ENCODE assay signal across 9 cellular contexts in the genomic region with DNA sequence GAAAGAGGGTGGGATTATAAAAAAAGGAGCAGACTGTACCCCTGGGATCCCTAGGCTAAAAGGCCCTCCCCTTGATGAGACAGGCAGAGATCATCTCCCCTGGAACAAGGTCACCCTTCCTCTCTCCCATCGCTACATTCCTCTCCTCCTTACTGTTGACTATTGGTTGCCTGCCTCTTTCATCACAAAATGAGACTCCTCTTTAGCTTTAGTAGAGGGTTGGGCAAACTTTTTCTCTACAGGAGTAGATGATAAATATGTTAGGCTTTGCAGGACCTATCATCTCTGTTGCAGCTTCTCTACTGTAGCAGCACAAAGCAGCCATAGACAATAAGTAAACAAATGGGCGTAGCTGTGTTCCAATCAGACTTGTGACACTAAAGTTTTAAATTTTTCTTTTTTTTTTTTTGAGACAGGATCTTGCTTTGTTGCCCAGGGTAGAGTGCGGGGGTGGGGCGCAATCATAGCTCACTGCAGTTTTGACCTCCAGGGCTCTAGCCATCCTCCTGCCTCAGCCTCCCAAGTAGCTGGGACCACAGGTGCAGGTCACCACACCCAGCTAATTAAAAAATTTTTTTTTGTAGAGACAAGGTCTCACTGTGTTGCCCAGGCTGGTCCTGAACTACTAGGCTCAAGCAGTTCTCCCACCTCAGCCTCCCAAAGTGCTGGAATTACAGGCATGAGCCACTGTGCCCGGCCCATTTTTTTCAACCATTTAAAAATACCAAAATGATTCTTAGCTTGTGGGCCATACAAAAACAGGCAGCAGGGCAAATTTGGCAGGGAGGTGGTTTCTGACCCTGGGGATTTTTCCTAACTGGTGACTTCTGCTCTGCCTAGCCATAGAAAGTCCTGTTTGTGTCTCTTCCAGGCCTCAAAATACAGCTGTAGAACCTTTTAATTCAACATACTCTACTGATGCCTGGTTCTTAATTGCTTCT. TPM values are rescaled to one million over a fixed set of nuclear protein-coding genes. Genes with fewer than 3 reads are reported as not detected.
A peak's percentile ranks its signal among the peaks of the same experiment; 100 is the strongest.
DNase-seq lines count a peak whose midpoint lies in the region; ATAC-seq, FAIRE-seq and TF ChIP-seq lines count a peak whose summit lies in the region.
"Had no signal": no experiment of that assay in that cellular context is flagged by ENCODE, and none has a peak within 500 bp of the region (broad histone marks: within the 10 kb centered on the region; RNA-seq: fewer than 3 reads in every experiment).

No MANE protein-coding gene starts in this region.

- intact Hi-C loops in kidney (cut with DNase I), result no loop called here

- in situ Hi-C loops in HAP-1 (cut with MboI; ENCODE audit: low sequenced_read_pairs), result no loop called here

- H3F3A ChIP-seq in SK-N-SH (replicated peaks; ENCODE audit: insufficient read depth), result peaks cover 63% of the 10 kb centered on the region

- peaks cover 4% of the 10 kb centered on the region for H3K36me3 Mint-ChIP-seq in activated naive CD8-positive, alpha-beta T cell treated with anti-CD3 and anti-CD28 coated beads, Interleukin-2, amount 50 U/mL, for 24 hours (ENCODE audit: low read depth)

- H3K4me1 ChIP-seq in SK-N-SH (ENCODE audit: control insufficient read depth in 1 of 2, insufficient read depth in 2 of 2, low read depth in 1 of 2, low read length in 1 of 2) (peaks cover 56 to 60% of the 10 kb centered on the region in 2 experiments), kidney (ENCODE audit: control insufficient read depth in 1 of 2, insufficient read depth in 1 of 2, low read depth in 1 of 2, low read length in 2 of 2) (peaks cover 64 to 65% of the 10 kb centered on the region in 2 donors), HAP-1 (peaks cover 36% of the 10 kb centered on the region)

- H3K4me3 ChIP-seq in SK-N-SH (ENCODE audit: low read depth in 2 of 2, low read length in 1 of 2) (no peak overlapping the region), kidney (ENCODE audit: low read length in 2 of 2) (no peak overlapping the region), HAP-1 (no peak overlapping the region)

- H3K79me2 ChIP-seq in SK-N-SH (ENCODE audit: insufficient read depth), result peaks cover 85% of the 10 kb centered on the region

- no peak for TF ChIP-seq RAD21 in SK-N-SH (IDR thresholded peaks at IDR 0.05; ENCODE audit: low read length)

- H3K9ac ChIP-seq in SK-N-SH (peak overlapping the region; percentile 50; the same call in 1 of the 2 replicates), kidney (ENCODE audit: low read length in 2 of 2) (peak overlapping the region; percentile 52 to 99)

- no peaks in the 10 kb centered on the region for H3K9me3 ChIP-seq in SK-N-SH
- no peaks in the 10 kb centered on the region for H3K9me3 ChIP-seq in kidney (ENCODE audit: control insufficient read depth in 1 of 2, low read length in 2 of 2)
- H3K9me3 ChIP-seq in HAP-1, result no peaks in the 10 kb centered on the region
- H3K9me3 ChIP-seq: BE2C had no signal

- H3K27ac Mint-ChIP-seq in activated naive CD8-positive, alpha-beta T cell treated with anti-CD3 and anti-CD28 coated beads, Interleukin-2, amount 50 U/mL, for 24 hours, result peak overlapping the region; percentile 98

- peak overlapping the region; percentile 99 to 100 for H3K27ac ChIP-seq in SK-N-SH (ENCODE audit: low read depth in 2 of 2, low read length in 1 of 2)
- H3K27ac ChIP-seq in kidney (ENCODE audit: low read depth in 2 of 2, low read length in 2 of 2), result peak overlapping the region; percentile 100
- peak overlapping the region; percentile 98 for H3K27ac ChIP-seq in substantia nigra (ENCODE audit: low read depth, low read length, poor library complexity, severe bottlenecking)

- no peak for TF ChIP-seq CTCF in SK-N-SH (IDR thresholded peaks at IDR 0.05)
- no peak for TF ChIP-seq CTCF in kidney (IDR thresholded peaks at IDR 0.05; ENCODE audit: borderline replicate concordance, extremely low read depth, insufficient read depth)

- TF ChIP-seq EP300 in SK-N-SH (IDR thresholded peaks at IDR 0.05; ENCODE audit: borderline replicate concordance in 1 of 2, low read depth in 1 of 2, low read length in 1 of 2), result no peak

- no peak for ATAC-seq in SK-N-SH treated with all-trans-retinoic acid at 6 μM for 48 hours
- no peak for ATAC-seq in activated naive CD8-positive, alpha-beta T cell treated with anti-CD3 and anti-CD28 coated beads, Interleukin-2, amount 50 U/mL, for 24 hours

- H3K27me3 ChIP-seq in SK-N-SH (ENCODE audit: insufficient read depth) (no peaks in the 10 kb centered on the region), HAP-1 (ENCODE audit: low read depth) (no peaks in the 10 kb centered on the region)
- H3K27me3 ChIP-seq: BE2C had no signal

- no peak overlapping the region for H2AFZ ChIP-seq in SK-N-SH (ENCODE audit: low read depth)

- no peaks in the 10 kb centered on the region for H3K9me3 Mint-ChIP-seq in activated naive CD8-positive, alpha-beta T cell treated with anti-CD3 and anti-CD28 coated beads, Interleukin-2, amount 50 U/mL, for 24 hours

- POLR2A ChIA-PET in SK-N-SH (lab: Yijun Ruan, JAX), result interaction anchor here (0.6 to 8.9 kb wide), 2 partner anchors 13 to 648 kb away, joined by 4 to 149 read pairs; a partner anchor contains a TSS

- FAIRE-seq in kidney (lab: Jason Lieb, UNC), result no peak

- 85% methylated on average over 5 of the region's 5 CpGs for WGBS in SK-N-SH (ENCODE audit: low lambda C conversion rate)

- peak overlapping the region; percentile 81 for H3K4me2 ChIP-seq in SK-N-SH

- peak overlapping the region; percentile 86 for H3K4me3 Mint-ChIP-seq in activated naive CD8-positive, alpha-beta T cell treated with anti-CD3 and anti-CD28 coated beads, Interleukin-2, amount 50 U/mL, for 24 hours

- H3K36me3 ChIP-seq in SK-N-SH (replicated peaks in 1 of 2; ENCODE audit: control insufficient read depth in 1 of 2, insufficient read depth in 2 of 2, low read length in 1 of 2) (no peaks in the 10 kb centered on the region), kidney (ENCODE audit: control insufficient read depth in 1 of 2, insufficient read depth in 2 of 2, low read length in 2 of 2) (no peaks in the 10 kb centered on the region), HAP-1 (replicated peaks) (no peaks in the 10 kb centered on the region)
- H3K36me3 ChIP-seq: BE2C had no signal

- no peaks in the 10 kb centered on the region for H3K27me3 Mint-ChIP-seq in activated naive CD8-positive, alpha-beta T cell treated with anti-CD3 and anti-CD28 coated beads, Interleukin-2, amount 50 U/mL, for 24 hours

- H4K20me1 ChIP-seq in SK-N-SH (ENCODE audit: insufficient read depth), result peaks cover 12% of the 10 kb centered on the region

- H3K4me1 Mint-ChIP-seq in activated naive CD8-positive, alpha-beta T cell treated with anti-CD3 and anti-CD28 coated beads, Interleukin-2, amount 50 U/mL, for 24 hours, result peaks cover 83% of the 10 kb centered on the region

- H3K9me2 ChIP-seq in SK-N-SH, result no peaks in the 10 kb centered on the region

- CTCF ChIA-PET in SK-N-SH (lab: Yijun Ruan, JAX), result interaction anchor here (0.9 to 6.2 kb wide), 6 partner anchors 10 to 248 kb away, joined by 3 to 142 read pairs (median 6); a partner anchor contains a TSS

- DNase-seq in SK-N-SH, result no peak
- no peak for DNase-seq in activated naive CD8-positive, alpha-beta T cell treated with anti-CD3 and anti-CD28 coated beads, Interleukin-2, amount 50 U/mL, for 24 hours
- DNase-seq in kidney, result peak; percentile 60
- no peak for DNase-seq in substantia nigra (lab: John Stamatoyannopoulos, UW)
- DNase-seq in mesenteric fat pad (ENCODE audit: low spot score), result no peak
- DNase-seq in HAP-1 (ENCODE audit: low spot score in 2 of 2), result no peak
- DNase-seq in activated CD8-positive, alpha-beta memory T cell treated with anti-CD3 and anti-CD28 coated beads, Interleukin-2, amount 50 U/mL, for 48 hours, result no peak

TF ChIP-seq in SK-N-SH, 30 proteins besides CTCF, POLR2A, EP300 and RAD21 (continues in another document):
- TF ChIP-seq SIN3A (IDR thresholded peaks at IDR 0.05; ENCODE audit: borderline replicate concordance, low read depth, low read length) (no peak), NFIC (IDR thresholded peaks at IDR 0.05; ENCODE audit: borderline replicate concordance) (no peak), GABPA (IDR thresholded peaks at IDR 0.05; ENCODE audit: low read depth) (no peak), CHD2 (IDR thresholded peaks at IDR 0.05; ENCODE audit: low read length, partially characterized antibody) (no peak), RFX5 (IDR thresholded peaks at IDR 0.05; ENCODE audit: low read length) (no peak)

TF ChIP-seq in SK-N-SH treated with all-trans-retinoic acid at 6 μM for 48 hours, 23 proteins besides CTCF, POLR2A, EP300 and RAD21 (continues in another document):
- TF ChIP-seq OSR1 (CRISPR knock-in tag; IDR thresholded peaks at IDR 0.05), result no peak

RNA-seq across cellular contexts. Expression of a gene that starts 15.1 kb away (rescaled TPM):
- polyA plus RNA-seq in SK-N-SH (2012; rRNA removed) (110 and 131 TPM in 2 replicates), kidney (ENCODE audit: insufficient read depth, low read depth, low replicate concordance) (79.5 TPM)
- polyA plus RNA-seq in SK-N-SH (2012; cell fraction: cytosol; rRNA removed), result 70.8 and 82.9 TPM in 2 replicates
- 354 and 429 TPM in 2 replicates for polyA plus RNA-seq in SK-N-SH (2012; cell fraction: nucleus; rRNA removed)
- total RNA-seq in kidney (253 TPM), mesenteric fat pad (697 TPM)

RNA-seq across cellular contexts. Expression of a gene that starts 15.1 kb away (rescaled TPM):
- polyA plus RNA-seq in SK-N-SH (2012; rRNA removed) (2.4 and 3.4 TPM in 2 replicates), kidney (ENCODE audit: insufficient read depth, low read depth, low replicate concordance) (6.9 TPM)
- 1.9 and 3.0 TPM in 2 replicates for polyA plus RNA-seq in SK-N-SH (2012; cell fraction: cytosol; rRNA removed)
- polyA plus RNA-seq in SK-N-SH (2012; cell fraction: nucleus; rRNA removed), result 11.2 and 16.1 TPM in 2 replicates
- total RNA-seq in kidney (20.0 TPM), mesenteric fat pad (76.4 TPM)

RNA-seq across cellular contexts. Expression of a gene that starts 48.8 kb away (rescaled TPM):
- polyA plus RNA-seq in SK-N-SH (2012; rRNA removed) (0.50 and 0.72 TPM in 2 replicates), kidney (ENCODE audit: insufficient read depth, low read depth, low replicate concordance) (not detected)
- polyA plus RNA-seq in SK-N-SH (2012; cell fraction: cytosol; rRNA removed), result 0.13 and 0.37 TPM in 2 replicates
- polyA plus RNA-seq in SK-N-SH (2012; cell fraction: nucleus; rRNA removed), result 0.68 and 0.89 TPM in 2 replicates
- total RNA-seq in kidney (not detected), mesenteric fat pad (not detected)

RNA-seq across cellular contexts. Expression of a gene that starts 56.4 kb away (rescaled TPM):
- 20.2 and 32.3 TPM in 2 replicates for polyA plus RNA-seq in SK-N-SH (2012; rRNA removed)
- polyA plus RNA-seq in SK-N-SH (2012; cell fraction: cytosol; rRNA removed), result 9.6 and 16.2 TPM in 2 replicates
- polyA plus RNA-seq in SK-N-SH (2012; cell fraction: nucleus; rRNA removed), result 35.6 and 37.4 TPM in 2 replicates
- total RNA-seq in kidney, result 9.2 TPM
- 36.4 TPM for polyA plus RNA-seq in kidney (ENCODE audit: insufficient read depth, low read depth, low replicate concordance)
- 33.1 TPM for total RNA-seq in mesenteric fat pad
